ENCODE assay signal across 9 cellular contexts in genomic region chr10:127715782-127716378, GRCh38. TPM values are rescaled to one million over a fixed set of nuclear protein-coding genes. Genes with fewer than 3 reads are reported as not detected.
DNase-seq lines count a peak whose midpoint lies in the region; ATAC-seq and TF ChIP-seq lines count a peak whose summit lies in the region.
"Had no signal": no experiment of that assay in that cellular context is flagged by ENCODE, and none has a peak within 500 bp of the region (broad histone marks: within the 10 kb centered on the region; RNA-seq: fewer than 3 reads in every experiment).

No MANE protein-coding gene starts in this region.

- no peak for ATAC-seq in GM19035 (IDR thresholded peaks at IDR 0.05; ENCODE audit: unreplicated experiment)
- ATAC-seq in mucosa of descending colon: no peak

- no peaks in the 10 kb centered on the region for H4K20me1 ChIP-seq in OCI-LY7 (ENCODE audit: insufficient read depth, low read length)

- H3K9me3 ChIP-seq in OCI-LY7 (ENCODE audit: low read length) (no peaks in the 10 kb centered on the region), testis (no peaks in the 10 kb centered on the region), mucosa of descending colon (no peaks in the 10 kb centered on the region)

- H3K79me2 ChIP-seq in OCI-LY7 (ENCODE audit: insufficient read depth, low read depth, low read length): no peaks in the 10 kb centered on the region

- intact Hi-C loops in OCI-LY7 (cut with micrococcal nuclease; ENCODE audit: unreplicated experiment): loop anchor here (1.0 to 10.0 kb wide), 4 partner anchors 138 to 439 kb away; no protein-coding TSS in a partner anchor
- intact Hi-C loops in testis (cut with DNase I; ENCODE audit: low total_unique reads): no loop called here
- intact Hi-C loops in mucosa of descending colon (cut with DNase I, micrococcal nuclease): no loop called here

- POLR2A ChIA-PET in OCI-LY7 (lab: Charles Lee): interaction anchor here (0.6 to 0.8 kb wide), 3 partner anchors 81 to 295 kb away, joined by 3 to 4 read pairs (median 3); no protein-coding TSS in a partner anchor

- TF ChIP-seq CTCF in OCI-LY7 (conservative IDR thresholded peaks at IDR 0.05; ENCODE audit: low read length): peak; percentile 83
- no peak for TF ChIP-seq CTCF in fibroblast of the aortic adventitia (IDR thresholded peaks at IDR 0.05; ENCODE audit: insufficient read depth, low read length)
- TF ChIP-seq CTCF in testis (IDR thresholded peaks at IDR 0.05): peak in 2 of 3 experiments; percentile 8 to 24
- no peak for TF ChIP-seq CTCF in mucosa of descending colon (IDR thresholded peaks at IDR 0.05)

- H3K4me1 ChIP-seq in OCI-LY7 (ENCODE audit: insufficient read depth, low read length, poor library complexity, severe bottlenecking) (no peaks in the 10 kb centered on the region), testis (no peaks in the 10 kb centered on the region), mucosa of descending colon (ENCODE audit: low read depth) (no peaks in the 10 kb centered on the region)

- CTCF ChIA-PET in OCI-LY7 (lab: Charles Lee; ENCODE audit: unreplicated experiment): interaction anchor here (1.0 to 1.3 kb wide), 2 partner anchors 138 to 354 kb away, joined by 3 to 5 read pairs; no protein-coding TSS in a partner anchor

- 38 to 62% methylated on average over 3 of the region's 3 CpGs for WGBS in testis, 2 donors

- no peaks in the 10 kb centered on the region for H3K27me3 ChIP-seq in testis

- no peak overlapping the region for H3K4me3 ChIP-seq in OCI-LY7 (ENCODE audit: low read depth, low read length, poor library complexity, severe bottlenecking)
- H3K4me3 ChIP-seq in fibroblast of the aortic adventitia (ENCODE audit: low read depth, low read length): no peak overlapping the region
- H3K4me3 ChIP-seq in testis: no peak overlapping the region
- H3K4me3 ChIP-seq in mucosa of descending colon: no peak overlapping the region

- no peaks in the 10 kb centered on the region for H3K9me2 ChIP-seq in OCI-LY7 (ENCODE audit: insufficient read depth, low read length)

- H3K27ac ChIP-seq in OCI-LY7 (ENCODE audit: low read depth, low read length, poor library complexity, severe bottlenecking) (no peak overlapping the region), testis (no peak overlapping the region)

- no peak overlapping the region for H3K4me2 ChIP-seq in OCI-LY7 (ENCODE audit: low read length)

- no peak for TF ChIP-seq POLR2A in testis (IDR thresholded peaks at IDR 0.05)

- H3K36me3 ChIP-seq in OCI-LY7 (ENCODE audit: insufficient read depth, low read length) (no peaks in the 10 kb centered on the region), testis (ENCODE audit: low read depth, missing control alignments) (no peaks in the 10 kb centered on the region), mucosa of descending colon (ENCODE audit: low read depth) (no peaks in the 10 kb centered on the region)

- no TSS peak for BruUV-seq in OCI-LY7 (replicated peaks; lab: Mats Ljungman, UMichigan)

- DNase-seq in NOMO-1 treated with DMSO at 0.1 percent for 48 hours (lab: John Stamatoyannopoulos, UW; ENCODE audit: unreplicated experiment) (peak; percentile 2), NOMO-1 treated with dmso at 0.1 percent for 144 hours (lab: John Stamatoyannopoulos, UW; ENCODE audit: unreplicated experiment) (no peak), OCI-LY7 (ENCODE audit: low spot score) (peak; percentile 44), fibroblast of the aortic adventitia (ENCODE audit: low read depth) (peak; percentile 16), testis (no peak), HuH-7.5 (ENCODE audit: low spot score) (no peak), mucosa of descending colon (no peak)
- DNase-seq: immature natural killer cell had no signal

- H2AFZ ChIP-seq in OCI-LY7 (ENCODE audit: low read length): no peak overlapping the region

RNA-seq across cellular contexts. Expression of gene FOXI2, which starts 21.1 kb away (rescaled TPM):
- not detected in 2 replicates for total RNA-seq in OCI-LY7 (2014; rRNA removed; shearing (Covaris generic))
- not detected in 2 replicates for total RNA-seq in OCI-LY7 (2022)
- total RNA-seq in fibroblast of the aortic adventitia (ENCODE audit: low replicate concordance): not detected in 2 replicates
- under 1 TPM; 0.47 to 0.74 TPM for total RNA-seq in testis
- polyA plus RNA-seq in testis (ENCODE audit: insufficient read depth, low read depth, low replicate concordance): 0.30 TPM
- total RNA-seq in mucosa of descending colon: under 1 TPM in 1 of 3 donors, not detected in 2; 0.12 TPM
- polyA plus RNA-seq: immature natural killer cell had no signal

Comparison
In these comparisons a context has a peak if more than half of its experiments do, and no peak if none do; other contexts are left out.
1. DNase-seq: peak in NOMO-1 treated with DMSO at 0.1 percent for 48 hours (single experiment), OCI-LY7 (single experiment) and fibroblast of the aortic adventitia (single experiment); none in NOMO-1 treated with dmso at 0.1 percent for 144 hours (single experiment), testis (single experiment), HuH-7.5 (single experiment) and mucosa of descending colon (0 of 3).
2. CTCF ChIP-seq: peak in OCI-LY7 (single experiment) and testis (2 of 3); none in fibroblast of the aortic adventitia (single experiment) and mucosa of descending colon (single experiment).